In genomic region chr10:25016349-25017246, GRCh38 we compare ENCODE assay signal across 8 cellular contexts. TPM values are rescaled to one million over a fixed set of nuclear protein-coding genes. Genes with fewer than 3 reads are reported as not detected.
DNase-seq lines count a peak whose midpoint lies in the region; ATAC-seq and TF ChIP-seq lines count a peak whose summit lies in the region.

THNSL1 (plus strand) TSS chr10:25016612; CDS start chr10:25023224, 6,612 bp downstream.

- H3K9ac ChIP-seq in GM23248: peak within 1 kb of the TSS; percentile 89

- H3K9me2 ChIP-seq in DOHH2 (replicated peaks; ENCODE audit: control insufficient read depth, low read length): no peaks in the 10 kb centered on the region
- H3K9me2 ChIP-seq in GM23248 (ENCODE audit: insufficient read depth): no peaks in the 10 kb centered on the region

- in situ Hi-C loops in GM23248 (cut with MboI): no loop called here

- H3K4me1 ChIP-seq in DOHH2 (ENCODE audit: control insufficient read depth, low read length) (peaks cover 19% of the 10 kb centered on the region), GM23248 (ENCODE audit: insufficient read depth) (peaks cover 11% of the 10 kb centered on the region)

- H3K4me2 ChIP-seq in DOHH2 (ENCODE audit: low read length): peak within 1 kb of the TSS; percentile 95
- peak within 1 kb of the TSS; percentile 92 for H3K4me2 ChIP-seq in GM23248 (ENCODE audit: unreplicated experiment)

- peak within 1 kb of the TSS; percentile 95 for H3K27ac Mint-ChIP-seq in activated T-helper 2 cell treated with anti-CD3 and anti-CD28 coated beads, Interferon-gamma antibody, Interleukin-2, Interleukin-4, amounts not matched to agents 10 μg/mL and 5 μg/mL and 100 μg/mL, durations not matched to agents 14 hours and 24 hours and 36 hours
- H3K27ac Mint-ChIP-seq in naive thymus-derived CD8-positive, alpha-beta T cell: peak within 1 kb of the TSS; percentile 94 to 99 (median 98)
- peak within 1 kb of the TSS; percentile 91 for H3K27ac Mint-ChIP-seq in stimulated activated naive B cell treated with anti-CD40 and anti-IgM and Interleukin-4, amounts not matched to agents 10 μg/mL and 1 μg/mL and 100 μg/mL, for 72 hours

- peak within 1 kb of the TSS; percentile 89 for H3K4me3 Mint-ChIP-seq in activated T-helper 2 cell treated with anti-CD3 and anti-CD28 coated beads, Interferon-gamma antibody, Interleukin-2, Interleukin-4, amounts not matched to agents 10 μg/mL and 5 μg/mL and 100 μg/mL, durations not matched to agents 14 hours and 24 hours and 36 hours (ENCODE audit: low read depth)
- peak within 1 kb of the TSS; percentile 86 to 96 (median 94) for H3K4me3 Mint-ChIP-seq in naive thymus-derived CD8-positive, alpha-beta T cell
- H3K4me3 Mint-ChIP-seq in stimulated activated naive B cell treated with anti-CD40 and anti-IgM and Interleukin-4, amounts not matched to agents 10 μg/mL and 1 μg/mL and 100 μg/mL, for 72 hours: peak within 1 kb of the TSS; percentile 83 to 85

- intact Hi-C loops in activated T-helper 2 cell treated with anti-CD3 and anti-CD28 coated beads, Interferon-gamma antibody, Interleukin-2, Interleukin-4, amounts not matched to agents 10 μg/mL and 5 μg/mL and 100 μg/mL, durations not matched to agents 14 hours and 24 hours and 36 hours (cut with micrococcal nuclease): loop anchor here (1.0 to 10.0 kb wide), 9 partner anchors 46 to 374 kb away; no protein-coding TSS in a partner anchor

- TF ChIP-seq CTCF in DOHH2 (IDR thresholded peaks at IDR 0.05; ENCODE audit: low read depth, low read length, poor library complexity, severe bottlenecking) (no peak), fibroblast of mammary gland (conservative IDR thresholded peaks at IDR 0.05; ENCODE audit: control insufficient read depth, insufficient read depth, low read depth, low read length) (no peak)

- H3K4me3 ChIP-seq in DOHH2 (ENCODE audit: low read length) (peak within 1 kb of the TSS; percentile 80), GM23248 (peak within 1 kb of the TSS; percentile 81), fibroblast of mammary gland (ENCODE audit: control insufficient read depth, low read depth, low read length) (peak within 1 kb of the TSS; percentile 74)

- peak; percentile 92 to 94 for ATAC-seq in naive thymus-derived CD8-positive, alpha-beta T cell
- ATAC-seq in stimulated activated naive B cell treated with anti-CD40 and anti-IgM and Interleukin-4, amounts not matched to agents 10 μg/mL and 1 μg/mL and 100 μg/mL, for 72 hours (replicated peaks): peak; percentile 96 to 97

- DNase-seq in GM23248 (peak; percentile 100), LHCN-M2 (ENCODE audit: low read depth) (peak; percentile 99), RPMI7951 (ENCODE audit: low read depth) (peak; percentile 99), fibroblast of mammary gland (ENCODE audit: low read depth) (peak; percentile 98)
- peak; percentile 97 for DNase-seq in activated T-helper 2 cell treated with anti-CD3 and anti-CD28 coated beads, Interferon-gamma antibody, Interleukin-2, Interleukin-4, amounts not matched to agents 10 μg/mL and 5 μg/mL and 100 μg/mL, durations not matched to agents 14 hours and 24 hours and 36 hours (ENCODE audit: low spot score)
- DNase-seq in naive thymus-derived CD8-positive, alpha-beta T cell: peak; percentile 89 to 99 (median 97)
- peak; percentile 98 for DNase-seq in stimulated activated naive B cell treated with anti-CD40 and anti-IgM and Interleukin-4, amounts not matched to agents 10 μg/mL and 1 μg/mL and 100 μg/mL, for 72 hours

- peaks cover 18% of the 10 kb centered on the region for H3K79me2 ChIP-seq in DOHH2 (ENCODE audit: control insufficient read depth, low read length)
- 0 out of 2 replicates have a peak, but pooled peaks cover 6% of the 10 kb centered on the region for H3K79me2 ChIP-seq in GM23248 (ENCODE audit: insufficient read depth)

- H3K27me3 Mint-ChIP-seq in activated T-helper 2 cell treated with anti-CD3 and anti-CD28 coated beads, Interferon-gamma antibody, Interleukin-2, Interleukin-4, amounts not matched to agents 10 μg/mL and 5 μg/mL and 100 μg/mL, durations not matched to agents 14 hours and 24 hours and 36 hours (ENCODE audit: low read depth): peaks cover 4% of the 10 kb centered on the region
- peaks cover 0 to 6% (median 0%) of the 10 kb centered on the region in 5 donors for H3K27me3 Mint-ChIP-seq in naive thymus-derived CD8-positive, alpha-beta T cell
- H3K27me3 Mint-ChIP-seq in stimulated activated naive B cell treated with anti-CD40 and anti-IgM and Interleukin-4, amounts not matched to agents 10 μg/mL and 1 μg/mL and 100 μg/mL, for 72 hours: no peaks in the 10 kb centered on the region

- H3K4me1 Mint-ChIP-seq in activated T-helper 2 cell treated with anti-CD3 and anti-CD28 coated beads, Interferon-gamma antibody, Interleukin-2, Interleukin-4, amounts not matched to agents 10 μg/mL and 5 μg/mL and 100 μg/mL, durations not matched to agents 14 hours and 24 hours and 36 hours (ENCODE audit: low read depth): peaks cover 14% of the 10 kb centered on the region
- peaks cover 14 to 38% (median 27%) of the 10 kb centered on the region in 4 donors for H3K4me1 Mint-ChIP-seq in naive thymus-derived CD8-positive, alpha-beta T cell
- peaks cover 11 to 20% of the 10 kb centered on the region in 2 donors for H3K4me1 Mint-ChIP-seq in stimulated activated naive B cell treated with anti-CD40 and anti-IgM and Interleukin-4, amounts not matched to agents 10 μg/mL and 1 μg/mL and 100 μg/mL, for 72 hours

- H3K27me3 ChIP-seq in DOHH2 (ENCODE audit: control insufficient read depth, low read length) (no peaks in the 10 kb centered on the region), GM23248 (replicated peaks; ENCODE audit: insufficient read depth) (no peaks in the 10 kb centered on the region)

- H3F3A ChIP-seq in DOHH2 (ENCODE audit: control insufficient read depth, insufficient read depth): no peaks in the 10 kb centered on the region
- peaks cover 16% of the 10 kb centered on the region for H3F3A ChIP-seq in GM23248 (ENCODE audit: insufficient read depth)

- H4K20me1 ChIP-seq in DOHH2 (ENCODE audit: control insufficient read depth, insufficient read depth, low read depth, low read length): no peaks in the 10 kb centered on the region
- H4K20me1 ChIP-seq in GM23248 (ENCODE audit: insufficient read depth): no peaks in the 10 kb centered on the region

- H3K36me3 ChIP-seq in DOHH2 (ENCODE audit: control insufficient read depth, low read length): no peaks in the 10 kb centered on the region; the same call in none of the 2 replicates
- no peaks in the 10 kb centered on the region for H3K36me3 ChIP-seq in GM23248 (ENCODE audit: low read depth)

- peaks cover 6% of the 10 kb centered on the region for H3K9me3 Mint-ChIP-seq in activated T-helper 2 cell treated with anti-CD3 and anti-CD28 coated beads, Interferon-gamma antibody, Interleukin-2, Interleukin-4, amounts not matched to agents 10 μg/mL and 5 μg/mL and 100 μg/mL, durations not matched to agents 14 hours and 24 hours and 36 hours
- peaks cover 0 to 3% (median 0%) of the 10 kb centered on the region in 9 donors for H3K9me3 Mint-ChIP-seq in naive thymus-derived CD8-positive, alpha-beta T cell
- peaks cover 0 to 3% of the 10 kb centered on the region in 2 donors for H3K9me3 Mint-ChIP-seq in stimulated activated naive B cell treated with anti-CD40 and anti-IgM and Interleukin-4, amounts not matched to agents 10 μg/mL and 1 μg/mL and 100 μg/mL, for 72 hours

- peak within 1 kb of the TSS; percentile 69 for H3K27ac ChIP-seq in DOHH2 (ENCODE audit: low read depth, low read length)
- H3K27ac ChIP-seq in GM23248: peak within 1 kb of the TSS; percentile 94

- POLR2A ChIA-PET in naive thymus-derived CD8-positive, alpha-beta T cell (lab: Charles Lee): interaction anchor here (0.5 to 1.9 kb wide), 10 partner anchors 25 to 1577 kb away, joined by 3 to 9 read pairs (median 5); partner anchors contain the start of genes ARHGAP21, OTUD1 and PRTFDC1

- 0 to 1% methylated on average over 62 to 70 of the region's 70 CpGs for WGBS in GM23248 (ENCODE audit: low coverage in 1 of 2, low lambda C conversion rate in 2 of 2, missing lambda C conversion rate in 2 of 2), 2 experiments

- H2AFZ ChIP-seq in GM23248: peak within 1 kb of the TSS; percentile 94

- H3K36me3 Mint-ChIP-seq in activated T-helper 2 cell treated with anti-CD3 and anti-CD28 coated beads, Interferon-gamma antibody, Interleukin-2, Interleukin-4, amounts not matched to agents 10 μg/mL and 5 μg/mL and 100 μg/mL, durations not matched to agents 14 hours and 24 hours and 36 hours (ENCODE audit: low read depth): no peaks in the 10 kb centered on the region
- H3K36me3 Mint-ChIP-seq in naive thymus-derived CD8-positive, alpha-beta T cell: no peaks in the 10 kb centered on the region
- H3K36me3 Mint-ChIP-seq in stimulated activated naive B cell treated with anti-CD40 and anti-IgM and Interleukin-4, amounts not matched to agents 10 μg/mL and 1 μg/mL and 100 μg/mL, for 72 hours: peaks cover 0 to 4% of the 10 kb centered on the region in 2 donors

- H3K9me3 ChIP-seq in DOHH2 (ENCODE audit: control insufficient read depth, insufficient read depth, low read length) (0 out of 2 replicates have a peak, but pooled peaks cover 3% of the 10 kb centered on the region), GM23248 (ENCODE audit: low read depth) (no peaks in the 10 kb centered on the region)

RNA-seq across cellular contexts. Expression of gene THNSL1, which starts in this region (rescaled TPM):
- 2.7 and 3.0 TPM in 2 replicates for total RNA-seq in GM23248 (2014; rRNA removed; shearing (Covaris generic))
- 4.4 and 5.2 TPM in 2 replicates for polyA plus RNA-seq in GM23248 (2016; fragmentation: Nextera tagmentation; extraction: Ambion mirVana)
- 6.0 and 7.9 TPM in 2 replicates for total RNA-seq in LHCN-M2 (2014; rRNA removed)
- 1.9 TPM for polyA plus RNA-seq in LHCN-M2 (2012)
- 4.5 and 4.8 TPM in 2 replicates for total RNA-seq in RPMI7951 (2014; rRNA removed; shearing (Covaris generic))
- total RNA-seq in activated T-helper 2 cell treated with anti-CD3 and anti-CD28 coated beads, Interferon-gamma antibody, Interleukin-2, Interleukin-4, amounts not matched to agents 10 μg/mL and 5 μg/mL and 100 μg/mL, durations not matched to agents 14 hours and 24 hours and 36 hours: 3.1 TPM in 2 replicates
- 1 to 10 TPM; 8.1 to 8.8 TPM for total RNA-seq in naive thymus-derived CD8-positive, alpha-beta T cell
- 10 to 100 TPM in 1 of 3 donors, 1 to 10 TPM in 2; 5.4 to 12.2 (median 8.1) TPM for polyA plus RNA-seq in naive thymus-derived CD8-positive, alpha-beta T cell

Comparison
In these comparisons a context has a peak if more than half of its experiments do, and no peak if none do; other contexts are left out.
1. Peak in every context shown above with its lines: DNase-seq, ATAC-seq, H3K4me3 ChIP-seq and H3K27ac ChIP-seq.